Comparison of ENCODE assay signal across 11 cellular contexts in genomic region chr3:150062492-150062891, GRCh38.
DNase-seq lines count a peak whose midpoint lies in the region; FAIRE-seq and TF ChIP-seq lines count a peak whose summit lies in the region.
"Had no signal": no experiment of that assay in that cellular context is flagged by ENCODE, and none has a peak within 500 bp of the region (broad histone marks: within the 10 kb centered on the region; RNA-seq: fewer than 3 reads in every experiment).

No MANE protein-coding gene starts in this region.

- peak overlapping the region; percentile 94 for H2AFZ ChIP-seq in osteoblast (ENCODE audit: low read length)

- TF ChIP-seq CTCF in fibroblast of pulmonary artery (IDR thresholded peaks at IDR 0.05; ENCODE audit: low read length, missing control alignments) (no peak), osteoblast (IDR thresholded peaks at IDR 0.05; ENCODE audit: extremely low read depth, low read depth, low read length) (no peak)

- peak overlapping the region; percentile 34 for H3K4me3 ChIP-seq in SJCRH30
- H3K4me3 ChIP-seq in fibroblast of pulmonary artery (replicated peaks; ENCODE audit: low read depth, low read length): peak overlapping the region; percentile 36
- H3K4me3 ChIP-seq in osteoblast (ENCODE audit: insufficient read depth, low read length): peak overlapping the region; percentile 64

- H3K4me1 ChIP-seq in SJCRH30 (peaks cover 30% of the 10 kb centered on the region), osteoblast (ENCODE audit: insufficient read depth, low read length) (peaks cover 33% of the 10 kb centered on the region)

- FAIRE-seq in GM12892 (lab: Jason Lieb, UNC): no peak

- H3K27ac ChIP-seq in SJCRH30 (peak overlapping the region; percentile 69), osteoblast (ENCODE audit: low read depth, low read length) (peak overlapping the region; percentile 84), substantia nigra (ENCODE audit: low read depth, low read length, poor library complexity, severe bottlenecking) (no peak overlapping the region)
- H3K27ac ChIP-seq: C4-2B had no signal

- H3K36me3 ChIP-seq in SJCRH30 (no peaks in the 10 kb centered on the region), osteoblast (ENCODE audit: insufficient read depth, low read length) (no peaks in the 10 kb centered on the region)

- no peaks in the 10 kb centered on the region for H3K79me2 ChIP-seq in osteoblast (ENCODE audit: insufficient read depth, low read length)

- DNase-seq in AG08395 (ENCODE audit: low spot score) (peak; percentile 74), SJCRH30 (peak in 1 of 2 experiments; percentile 58), fibroblast of pulmonary artery (ENCODE audit: low read depth) (peak; percentile 71), osteoblast (ENCODE audit: insufficient read length, low spot score, missing footprints) (no peak), GM12892 (ENCODE audit: insufficient read length) (no peak), NCI-H146 (lab: John Stamatoyannopoulos, UW) (no peak), substantia nigra (lab: John Stamatoyannopoulos, UW) (no peak)
- no peak for DNase-seq in stimulated activated CD4-positive, alpha-beta T cell treated with anti-CD3 and anti-CD28 coated beads, Interleukin-4, amount 100 ng/mL, for 1 hour
- DNase-seq: activated CD4-positive, alpha-beta T cell treated with anti-CD3 and anti-CD28 coated beads, Interleukin-2, amount 50 U/mL, for 1 hour; NCI-H82 had no signal

- H3K9me3 ChIP-seq in SJCRH30 (replicated peaks) (no peaks in the 10 kb centered on the region), osteoblast (ENCODE audit: low read depth, low read length) (no peaks in the 10 kb centered on the region)

- H3K27me3 ChIP-seq in SJCRH30 (no peaks in the 10 kb centered on the region), osteoblast (ENCODE audit: insufficient read depth, low read length) (no peaks in the 10 kb centered on the region)

- H3K4me2 ChIP-seq in osteoblast (ENCODE audit: insufficient read depth, low read length): peak overlapping the region; percentile 88

- H4K20me1 ChIP-seq in osteoblast (ENCODE audit: insufficient read depth, low read length): no peaks in the 10 kb centered on the region

- TF ChIP-seq POLR2A in GM12892 (IDR thresholded peaks at IDR 0.05; ENCODE audit: low read depth, low read length): no peak

Comparison
In these comparisons a context has a peak if more than half of its experiments do, and no peak if none do; other contexts are left out.
1. DNase-seq: peak in AG08395 (single experiment) and fibroblast of pulmonary artery (single experiment); none in osteoblast (single experiment), GM12892 (single experiment), NCI-H146 (single experiment), stimulated activated CD4-positive, alpha-beta T cell treated with anti-CD3 and anti-CD28 coated beads, Interleukin-4, amount 100 ng/mL, for 1 hour (single experiment) and substantia nigra (0 of 49).
2. Peak in every context shown above with its lines, with median percentiles within 50 percentile points of each other: H3K4me3 ChIP-seq.